In the genomic region with DNA sequence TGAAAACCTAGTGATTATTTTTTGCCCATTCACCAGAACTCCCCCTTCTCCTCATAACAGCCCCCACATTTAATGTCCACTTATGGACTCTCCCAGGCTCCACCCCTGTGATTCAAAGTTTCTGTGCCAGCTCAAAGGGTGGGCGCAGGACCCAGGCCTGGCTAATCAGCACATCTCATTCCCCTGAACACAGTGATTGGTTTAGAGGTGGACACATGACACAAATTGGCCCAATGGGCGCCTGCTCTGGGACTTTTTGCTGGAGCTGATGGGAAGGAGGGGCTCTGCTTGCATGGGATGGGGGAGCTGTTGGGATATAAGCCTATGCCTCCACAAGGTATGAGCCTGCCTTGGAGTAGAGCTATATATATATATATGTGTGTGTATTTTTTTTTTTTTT, we compare ENCODE assay signal across 3 cellular contexts.
TF ChIP-seq lines count a peak whose summit lies in the region.

No MANE protein-coding gene starts in this region.

TF ChIP-seq in SK-N-SH, 30 proteins besides CTCF, POLR2A, EP300 and RAD21 (continues in another document):
- TF ChIP-seq, protein P1, sequence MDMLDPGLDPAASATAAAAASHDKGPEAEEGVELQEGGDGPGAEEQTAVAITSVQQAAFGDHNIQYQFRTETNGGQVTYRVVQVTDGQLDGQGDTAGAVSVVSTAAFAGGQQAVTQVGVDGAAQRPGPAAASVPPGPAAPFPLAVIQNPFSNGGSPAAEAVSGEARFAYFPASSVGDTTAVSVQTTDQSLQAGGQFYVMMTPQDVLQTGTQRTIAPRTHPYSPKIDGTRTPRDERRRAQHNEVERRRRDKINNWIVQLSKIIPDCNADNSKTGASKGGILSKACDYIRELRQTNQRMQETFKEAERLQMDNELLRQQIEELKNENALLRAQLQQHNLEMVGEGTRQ (IDR thresholded peaks at IDR 0.05; ENCODE audit: borderline replicate concordance, low read depth, low read length): no peak
- TF ChIP-seq TCF12 (IDR thresholded peaks at IDR 0.05) (no peak), MEF2A (IDR thresholded peaks at IDR 0.05; ENCODE audit: borderline replicate concordance, low read depth) (no peak), TEAD4 (IDR thresholded peaks at IDR 0.05; ENCODE audit: borderline replicate concordance, insufficient read depth) (no peak), GATA2 (CRISPR knock-in tag; IDR thresholded peaks at IDR 0.05) (no peak), TAF1 (IDR thresholded peaks at IDR 0.05; ENCODE audit: borderline replicate concordance, low read depth, low read length) (no peak), FOXM1 (IDR thresholded peaks at IDR 0.05; ENCODE audit: low read depth) (no peak), FOXJ3 (CRISPR knock-in tag; IDR thresholded peaks at IDR 0.05) (no peak), ELF1 (IDR thresholded peaks at IDR 0.05) (no peak), MXI1 (IDR thresholded peaks at IDR 0.05; ENCODE audit: low read depth, low read length) (no peak), SIN3A (IDR thresholded peaks at IDR 0.05; ENCODE audit: borderline replicate concordance, low read depth, low read length) (no peak), RCOR1 (IDR thresholded peaks at IDR 0.05; ENCODE audit: low read length) (no peak), JUND (IDR thresholded peaks at IDR 0.05) (no peak)
- TF ChIP-seq, protein P2, sequence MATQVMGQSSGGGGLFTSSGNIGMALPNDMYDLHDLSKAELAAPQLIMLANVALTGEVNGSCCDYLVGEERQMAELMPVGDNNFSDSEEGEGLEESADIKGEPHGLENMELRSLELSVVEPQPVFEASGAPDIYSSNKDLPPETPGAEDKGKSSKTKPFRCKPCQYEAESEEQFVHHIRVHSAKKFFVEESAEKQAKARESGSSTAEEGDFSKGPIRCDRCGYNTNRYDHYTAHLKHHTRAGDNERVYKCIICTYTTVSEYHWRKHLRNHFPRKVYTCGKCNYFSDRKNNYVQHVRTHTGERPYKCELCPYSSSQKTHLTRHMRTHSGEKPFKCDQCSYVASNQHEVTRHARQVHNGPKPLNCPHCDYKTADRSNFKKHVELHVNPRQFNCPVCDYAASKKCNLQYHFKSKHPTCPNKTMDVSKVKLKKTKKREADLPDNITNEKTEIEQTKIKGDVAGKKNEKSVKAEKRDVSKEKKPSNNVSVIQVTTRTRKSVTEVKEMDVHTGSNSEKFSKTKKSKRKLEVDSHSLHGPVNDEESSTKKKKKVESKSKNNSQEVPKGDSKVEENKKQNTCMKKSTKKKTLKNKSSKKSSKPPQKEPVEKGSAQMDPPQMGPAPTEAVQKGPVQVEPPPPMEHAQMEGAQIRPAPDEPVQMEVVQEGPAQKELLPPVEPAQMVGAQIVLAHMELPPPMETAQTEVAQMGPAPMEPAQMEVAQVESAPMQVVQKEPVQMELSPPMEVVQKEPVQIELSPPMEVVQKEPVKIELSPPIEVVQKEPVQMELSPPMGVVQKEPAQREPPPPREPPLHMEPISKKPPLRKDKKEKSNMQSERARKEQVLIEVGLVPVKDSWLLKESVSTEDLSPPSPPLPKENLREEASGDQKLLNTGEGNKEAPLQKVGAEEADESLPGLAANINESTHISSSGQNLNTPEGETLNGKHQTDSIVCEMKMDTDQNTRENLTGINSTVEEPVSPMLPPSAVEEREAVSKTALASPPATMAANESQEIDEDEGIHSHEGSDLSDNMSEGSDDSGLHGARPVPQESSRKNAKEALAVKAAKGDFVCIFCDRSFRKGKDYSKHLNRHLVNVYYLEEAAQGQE (IDR thresholded peaks at IDR 0.05; ENCODE audit: low read depth, low read length): no peak
- TF ChIP-seq, protein P3, sequence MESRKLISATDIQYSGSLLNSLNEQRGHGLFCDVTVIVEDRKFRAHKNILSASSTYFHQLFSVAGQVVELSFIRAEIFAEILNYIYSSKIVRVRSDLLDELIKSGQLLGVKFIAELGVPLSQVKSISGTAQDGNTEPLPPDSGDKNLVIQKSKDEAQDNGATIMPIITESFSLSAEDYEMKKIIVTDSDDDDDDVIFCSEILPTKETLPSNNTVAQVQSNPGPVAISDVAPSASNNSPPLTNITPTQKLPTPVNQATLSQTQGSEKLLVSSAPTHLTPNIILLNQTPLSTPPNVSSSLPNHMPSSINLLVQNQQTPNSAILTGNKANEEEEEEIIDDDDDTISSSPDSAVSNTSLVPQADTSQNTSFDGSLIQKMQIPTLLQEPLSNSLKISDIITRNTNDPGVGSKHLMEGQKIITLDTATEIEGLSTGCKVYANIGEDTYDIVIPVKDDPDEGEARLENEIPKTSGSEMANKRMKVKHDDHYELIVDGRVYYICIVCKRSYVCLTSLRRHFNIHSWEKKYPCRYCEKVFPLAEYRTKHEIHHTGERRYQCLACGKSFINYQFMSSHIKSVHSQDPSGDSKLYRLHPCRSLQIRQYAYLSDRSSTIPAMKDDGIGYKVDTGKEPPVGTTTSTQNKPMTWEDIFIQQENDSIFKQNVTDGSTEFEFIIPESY (IDR thresholded peaks at IDR 0.05; ENCODE audit: borderline replicate concordance, low read depth): no peak

TF ChIP-seq in SK-N-SH treated with all-trans-retinoic acid at 6 μM for 48 hours, 23 proteins besides CTCF, POLR2A, EP300 and RAD21:
- TF ChIP-seq, protein P4, sequence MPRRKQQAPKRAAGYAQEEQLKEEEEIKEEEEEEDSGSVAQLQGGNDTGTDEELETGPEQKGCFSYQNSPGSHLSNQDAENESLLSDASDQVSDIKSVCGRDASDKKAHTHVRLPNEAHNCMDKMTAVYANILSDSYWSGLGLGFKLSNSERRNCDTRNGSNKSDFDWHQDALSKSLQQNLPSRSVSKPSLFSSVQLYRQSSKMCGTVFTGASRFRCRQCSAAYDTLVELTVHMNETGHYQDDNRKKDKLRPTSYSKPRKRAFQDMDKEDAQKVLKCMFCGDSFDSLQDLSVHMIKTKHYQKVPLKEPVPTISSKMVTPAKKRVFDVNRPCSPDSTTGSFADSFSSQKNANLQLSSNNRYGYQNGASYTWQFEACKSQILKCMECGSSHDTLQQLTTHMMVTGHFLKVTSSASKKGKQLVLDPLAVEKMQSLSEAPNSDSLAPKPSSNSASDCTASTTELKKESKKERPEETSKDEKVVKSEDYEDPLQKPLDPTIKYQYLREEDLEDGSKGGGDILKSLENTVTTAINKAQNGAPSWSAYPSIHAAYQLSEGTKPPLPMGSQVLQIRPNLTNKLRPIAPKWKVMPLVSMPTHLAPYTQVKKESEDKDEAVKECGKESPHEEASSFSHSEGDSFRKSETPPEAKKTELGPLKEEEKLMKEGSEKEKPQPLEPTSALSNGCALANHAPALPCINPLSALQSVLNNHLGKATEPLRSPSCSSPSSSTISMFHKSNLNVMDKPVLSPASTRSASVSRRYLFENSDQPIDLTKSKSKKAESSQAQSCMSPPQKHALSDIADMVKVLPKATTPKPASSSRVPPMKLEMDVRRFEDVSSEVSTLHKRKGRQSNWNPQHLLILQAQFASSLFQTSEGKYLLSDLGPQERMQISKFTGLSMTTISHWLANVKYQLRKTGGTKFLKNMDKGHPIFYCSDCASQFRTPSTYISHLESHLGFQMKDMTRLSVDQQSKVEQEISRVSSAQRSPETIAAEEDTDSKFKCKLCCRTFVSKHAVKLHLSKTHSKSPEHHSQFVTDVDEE (CRISPR knock-in tag; IDR thresholded peaks at IDR 0.05): no peak
- TF ChIP-seq ZNF565 (CRISPR knock-in tag; conservative IDR thresholded peaks at IDR 0.05; ENCODE audit: low read depth) (no peak), CSDC2 (CRISPR knock-in tag; IDR thresholded peaks at IDR 0.05) (no peak)
- TF ChIP-seq, protein P5, sequence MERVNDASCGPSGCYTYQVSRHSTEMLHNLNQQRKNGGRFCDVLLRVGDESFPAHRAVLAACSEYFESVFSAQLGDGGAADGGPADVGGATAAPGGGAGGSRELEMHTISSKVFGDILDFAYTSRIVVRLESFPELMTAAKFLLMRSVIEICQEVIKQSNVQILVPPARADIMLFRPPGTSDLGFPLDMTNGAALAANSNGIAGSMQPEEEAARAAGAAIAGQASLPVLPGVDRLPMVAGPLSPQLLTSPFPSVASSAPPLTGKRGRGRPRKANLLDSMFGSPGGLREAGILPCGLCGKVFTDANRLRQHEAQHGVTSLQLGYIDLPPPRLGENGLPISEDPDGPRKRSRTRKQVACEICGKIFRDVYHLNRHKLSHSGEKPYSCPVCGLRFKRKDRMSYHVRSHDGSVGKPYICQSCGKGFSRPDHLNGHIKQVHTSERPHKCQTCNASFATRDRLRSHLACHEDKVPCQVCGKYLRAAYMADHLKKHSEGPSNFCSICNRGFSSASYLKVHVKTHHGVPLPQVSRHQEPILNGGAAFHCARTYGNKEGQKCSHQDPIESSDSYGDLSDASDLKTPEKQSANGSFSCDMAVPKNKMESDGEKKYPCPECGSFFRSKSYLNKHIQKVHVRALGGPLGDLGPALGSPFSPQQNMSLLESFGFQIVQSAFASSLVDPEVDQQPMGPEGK (CRISPR knock-in tag; IDR thresholded peaks at IDR 0.05; ENCODE audit: borderline replicate concordance): no peak
TF ChIP-seq in SK-N-SH treated with all-trans-retinoic acid at 6 μM for 48 hours: peak in this region for 0.

TF ChIP-seq in Ishikawa, 13 proteins besides CTCF, POLR2A, EP300 and RAD21:
- TF ChIP-seq, protein P6, sequence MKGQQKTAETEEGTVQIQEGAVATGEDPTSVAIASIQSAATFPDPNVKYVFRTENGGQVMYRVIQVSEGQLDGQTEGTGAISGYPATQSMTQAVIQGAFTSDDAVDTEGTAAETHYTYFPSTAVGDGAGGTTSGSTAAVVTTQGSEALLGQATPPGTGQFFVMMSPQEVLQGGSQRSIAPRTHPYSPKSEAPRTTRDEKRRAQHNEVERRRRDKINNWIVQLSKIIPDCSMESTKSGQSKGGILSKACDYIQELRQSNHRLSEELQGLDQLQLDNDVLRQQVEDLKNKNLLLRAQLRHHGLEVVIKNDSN (IDR thresholded peaks at IDR 0.05): peak; percentile 43; the same call in 1 of the 2 replicates
- TF ChIP-seq EGR1 (IDR thresholded peaks at IDR 0.05): no peak
- TF ChIP-seq FOXM1 (IDR thresholded peaks at IDR 0.05; ENCODE audit: borderline replicate concordance, low read depth): no peak
- no peak for TF ChIP-seq TAF1 (IDR thresholded peaks at IDR 0.05; ENCODE audit: low read depth)
- no peak for TF ChIP-seq CEBPB (IDR thresholded peaks at IDR 0.05)
- TF ChIP-seq, protein P2 (IDR thresholded peaks at IDR 0.05; ENCODE audit: low read depth): no peak
- no peak for TF ChIP-seq YY1 (IDR thresholded peaks at IDR 0.05; ENCODE audit: low read depth)
- TF ChIP-seq NFIC (IDR thresholded peaks at IDR 0.05): no peak
